20 cellular contexts compared by ENCODE assay signal in genomic region chr18:78754311-78755043, GRCh38.
DNase-seq lines count a peak whose midpoint lies in the region; ATAC-seq and TF ChIP-seq lines count a peak whose summit lies in the region.
"Had no signal": no experiment of that assay in that cellular context is flagged by ENCODE, and none has a peak within 500 bp of the region (broad histone marks: within the 10 kb centered on the region; RNA-seq: fewer than 3 reads in every experiment).

No MANE protein-coding gene starts in this region.

- H3K4me1 ChIP-seq in RWPE2 (ENCODE audit: insufficient read depth, poor library complexity, severe bottlenecking) = no peaks in the 10 kb centered on the region
- no peaks in the 10 kb centered on the region for H3K4me1 ChIP-seq in colonic mucosa
- no peaks in the 10 kb centered on the region for H3K4me1 ChIP-seq in lower lobe of right lung
- H3K4me1 ChIP-seq in sigmoid colon = no peaks in the 10 kb centered on the region
- no peaks in the 10 kb centered on the region for H3K4me1 ChIP-seq in naive thymus-derived CD4-positive, alpha-beta T cell (ENCODE audit: control insufficient read depth in 2 of 2, insufficient read depth in 2 of 2, low read length in 2 of 2)
- H3K4me1 ChIP-seq: A549 had no signal

- H3K4me3 Mint-ChIP-seq in naive thymus-derived CD4-positive, alpha-beta T cell = no peak overlapping the region
- H3K4me3 Mint-ChIP-seq: B cell, CD14-positive monocyte had no signal

- H3K27ac Mint-ChIP-seq in naive thymus-derived CD4-positive, alpha-beta T cell = no peak overlapping the region
- H3K27ac Mint-ChIP-seq: B cell, CD14-positive monocyte had no signal

- H3K9ac ChIP-seq in colonic mucosa (ENCODE audit: low read depth in 2 of 2, low read length in 2 of 2) = no peak overlapping the region

- TF ChIP-seq CTCF in RWPE2 (IDR thresholded peaks at IDR 0.05; ENCODE audit: poor library complexity, severe bottlenecking) (no peak), colonic mucosa (IDR thresholded peaks at IDR 0.05) (no peak), lower lobe of right lung (IDR thresholded peaks at IDR 0.05) (no peak), sigmoid colon (IDR thresholded peaks at IDR 0.05) (no peak)

- H3K36me3 Mint-ChIP-seq in naive thymus-derived CD4-positive, alpha-beta T cell = no peaks in the 10 kb centered on the region
- H3K36me3 Mint-ChIP-seq: CD14-positive monocyte had no signal

- H3K27me3 ChIP-seq in RWPE2 (ENCODE audit: insufficient read depth, poor library complexity, severe bottlenecking) (no peaks in the 10 kb centered on the region), colonic mucosa (no peaks in the 10 kb centered on the region), lower lobe of right lung (ENCODE audit: low read depth) (no peaks in the 10 kb centered on the region), sigmoid colon (peaks cover 0 to 13% (median 0%) of the 10 kb centered on the region in 3 donors)
- no peaks in the 10 kb centered on the region for H3K27me3 ChIP-seq in naive thymus-derived CD4-positive, alpha-beta T cell (ENCODE audit: control insufficient read depth in 2 of 2, insufficient read depth in 2 of 2, low read length in 2 of 2)

- peaks cover 0 to 3% (median 0%) of the 10 kb centered on the region in 11 donors for H3K9me3 Mint-ChIP-seq in naive thymus-derived CD4-positive, alpha-beta T cell

- no peaks in the 10 kb centered on the region for H3K9me3 ChIP-seq in RWPE2 (ENCODE audit: severe bottlenecking)
- no peaks in the 10 kb centered on the region for H3K9me3 ChIP-seq in colonic mucosa
- no peaks in the 10 kb centered on the region for H3K9me3 ChIP-seq in lower lobe of right lung
- no peaks in the 10 kb centered on the region for H3K9me3 ChIP-seq in sigmoid colon
- no peaks in the 10 kb centered on the region for H3K9me3 ChIP-seq in naive thymus-derived CD4-positive, alpha-beta T cell (ENCODE audit: control insufficient read depth in 2 of 3, low read length in 3 of 3)
- H3K9me3 ChIP-seq: A549 had no signal

- no peak for TF ChIP-seq POLR2A in sigmoid colon (IDR thresholded peaks at IDR 0.05)

- no peak for TF ChIP-seq EP300 in sigmoid colon (IDR thresholded peaks at IDR 0.05)

- POLR2A ChIA-PET in naive thymus-derived CD4-positive, alpha-beta T cell (lab: Charles Lee) = no interaction called here

- H3K4me3 ChIP-seq in RWPE2 (ENCODE audit: severe bottlenecking) (no peak overlapping the region), colonic mucosa (no peak overlapping the region), lower lobe of right lung (no peak overlapping the region), sigmoid colon (no peak overlapping the region)
- H3K4me3 ChIP-seq in naive thymus-derived CD4-positive, alpha-beta T cell (ENCODE audit: low read length) = no peak overlapping the region
- H3K4me3 ChIP-seq: A549, PC-9 had no signal

- H3K36me3 ChIP-seq in RWPE2 (ENCODE audit: low read depth) (no peaks in the 10 kb centered on the region), colonic mucosa (no peaks in the 10 kb centered on the region), lower lobe of right lung (no peaks in the 10 kb centered on the region), sigmoid colon (no peaks in the 10 kb centered on the region)
- no peaks in the 10 kb centered on the region for H3K36me3 ChIP-seq in naive thymus-derived CD4-positive, alpha-beta T cell (ENCODE audit: control insufficient read depth in 2 of 3, insufficient read depth in 3 of 3, low read length in 3 of 3)

- CTCF ChIA-PET in naive thymus-derived CD4-positive, alpha-beta T cell (lab: Charles Lee) = no interaction called here

- peak; percentile 19 for DNase-seq in RWPE2 (ENCODE audit: low spot score)
- peak; percentile 15 for DNase-seq in colonic mucosa
- peak; percentile 22 for DNase-seq in lower lobe of right lung
- peak; percentile 48 for DNase-seq in sigmoid colon
- no peak for DNase-seq in naive thymus-derived CD4-positive, alpha-beta T cell
- DNase-seq: EL, GF-D8, Karpas-422, NCI-H1417, NCI-H187 treated with DMSO at 0.1 percent for 48 hours, NCI-H2107, NCI-H510A treated with DMSO at 0.1 percent for 48 hours, NCI-H748 treated with DMSO at 0.1 percent for 48 hours, PC-9 had no signal

- 87 to 90% methylated on average over 23 of the region's 23 CpGs for WGBS in sigmoid colon, 2 donors

- no peak overlapping the region for H3K27ac ChIP-seq in RWPE2 (ENCODE audit: poor library complexity, severe bottlenecking)
- H3K27ac ChIP-seq in colonic mucosa = no peak overlapping the region
- no peak overlapping the region for H3K27ac ChIP-seq in lower lobe of right lung
- no peak overlapping the region for H3K27ac ChIP-seq in sigmoid colon
- H3K27ac ChIP-seq in naive thymus-derived CD4-positive, alpha-beta T cell (ENCODE audit: low read depth, low read length) = no peak overlapping the region
- H3K27ac ChIP-seq: A549, PC-9, RWPE1 had no signal

- intact Hi-C loops in colonic mucosa (cut with DNase I) (no loop called here), lower lobe of right lung (cut with DNase I) (no loop called here), sigmoid colon (cut with DNase I) (no loop called here)
- intact Hi-C loops in naive thymus-derived CD4-positive, alpha-beta T cell (cut with micrococcal nuclease) = no loop called here

- no peaks in the 10 kb centered on the region for H3K4me1 Mint-ChIP-seq in naive thymus-derived CD4-positive, alpha-beta T cell
- H3K4me1 Mint-ChIP-seq: B cell, CD14-positive monocyte had no signal

- H3K27me3 Mint-ChIP-seq in naive thymus-derived CD4-positive, alpha-beta T cell = peaks cover 0 to 20% (median 5%) of the 10 kb centered on the region in 5 donors
- H3K27me3 Mint-ChIP-seq: B cell had no signal

- no peak for ATAC-seq in RWPE2 (ENCODE audit: low read depth)
- ATAC-seq in lower lobe of right lung = no peak
- ATAC-seq in GM19328 (IDR thresholded peaks at IDR 0.05; ENCODE audit: unreplicated experiment) = no peak
- no peak for ATAC-seq in naive thymus-derived CD4-positive, alpha-beta T cell
- no peak for ATAC-seq in GM19455 (IDR thresholded peaks at IDR 0.05; ENCODE audit: unreplicated experiment)
- ATAC-seq: A549 had no signal

Comparison
In these comparisons a context has a peak if more than half of its experiments do, and no peak if none do; other contexts are left out.
1. DNase-seq: peak in RWPE2 (single experiment), colonic mucosa (single experiment), lower lobe of right lung (single experiment) and sigmoid colon (single experiment); none in naive thymus-derived CD4-positive, alpha-beta T cell (0 of 9).